ENCODE assay signal across 1 cellular context in the genomic region with DNA sequence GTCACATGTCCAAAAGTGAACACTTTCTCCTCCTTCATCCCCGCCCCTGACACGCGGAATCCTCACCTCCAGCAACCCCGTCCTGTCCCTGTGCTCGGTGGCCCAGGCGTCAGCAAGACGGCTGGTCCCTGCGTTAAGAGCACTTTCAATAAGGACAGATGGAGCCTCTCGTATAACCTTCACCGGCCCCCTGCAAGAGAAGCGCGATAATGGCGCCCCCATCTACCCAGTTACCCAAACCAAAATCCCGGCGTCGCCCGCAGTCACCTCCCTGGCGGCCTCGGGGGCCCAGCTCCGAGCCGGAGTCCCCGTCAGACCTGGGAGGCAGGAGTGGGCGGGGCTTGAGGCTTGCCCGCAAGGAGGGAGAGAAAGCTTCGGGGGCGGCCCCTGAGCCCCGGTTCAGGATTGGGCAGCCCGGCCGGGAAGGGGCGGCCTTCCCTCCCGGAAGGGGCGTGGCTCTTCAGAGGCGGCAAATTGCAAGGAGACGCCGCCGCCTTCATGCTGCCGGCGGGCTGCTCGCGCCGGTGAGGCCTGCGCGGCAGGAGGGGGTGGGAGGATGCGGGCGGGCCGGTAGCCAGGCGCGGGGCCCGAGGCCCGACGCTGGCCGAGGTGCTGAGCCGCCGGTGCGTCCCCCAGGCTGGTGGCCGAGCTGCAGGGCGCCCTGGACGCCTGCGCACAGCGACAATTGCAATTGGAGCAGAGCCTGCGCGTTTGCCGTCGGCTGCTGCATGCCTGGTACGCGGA.
TF ChIP-seq lines count a peak whose summit lies in the region.

A gene with protein sequence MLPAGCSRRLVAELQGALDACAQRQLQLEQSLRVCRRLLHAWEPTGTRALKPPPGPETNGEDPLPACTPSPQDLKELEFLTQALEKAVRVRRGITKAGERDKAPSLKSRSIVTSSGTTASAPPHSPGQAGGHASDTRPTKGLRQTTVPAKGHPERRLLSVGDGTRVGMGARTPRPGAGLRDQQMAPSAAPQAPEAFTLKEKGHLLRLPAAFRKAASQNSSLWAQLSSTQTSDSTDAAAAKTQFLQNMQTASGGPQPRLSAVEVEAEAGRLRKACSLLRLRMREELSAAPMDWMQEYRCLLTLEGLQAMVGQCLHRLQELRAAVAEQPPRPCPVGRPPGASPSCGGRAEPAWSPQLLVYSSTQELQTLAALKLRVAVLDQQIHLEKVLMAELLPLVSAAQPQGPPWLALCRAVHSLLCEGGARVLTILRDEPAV (plus strand): TSS at position 463 of the 744 bp plus-strand sequence. CDS start 36 bp downstream, at position 499.

TF ChIP-seq in K562, 482 proteins besides CTCF, POLR2A, EP300 and RAD21 (continued from another document and continues in another):
- TF ChIP-seq, protein P1, sequence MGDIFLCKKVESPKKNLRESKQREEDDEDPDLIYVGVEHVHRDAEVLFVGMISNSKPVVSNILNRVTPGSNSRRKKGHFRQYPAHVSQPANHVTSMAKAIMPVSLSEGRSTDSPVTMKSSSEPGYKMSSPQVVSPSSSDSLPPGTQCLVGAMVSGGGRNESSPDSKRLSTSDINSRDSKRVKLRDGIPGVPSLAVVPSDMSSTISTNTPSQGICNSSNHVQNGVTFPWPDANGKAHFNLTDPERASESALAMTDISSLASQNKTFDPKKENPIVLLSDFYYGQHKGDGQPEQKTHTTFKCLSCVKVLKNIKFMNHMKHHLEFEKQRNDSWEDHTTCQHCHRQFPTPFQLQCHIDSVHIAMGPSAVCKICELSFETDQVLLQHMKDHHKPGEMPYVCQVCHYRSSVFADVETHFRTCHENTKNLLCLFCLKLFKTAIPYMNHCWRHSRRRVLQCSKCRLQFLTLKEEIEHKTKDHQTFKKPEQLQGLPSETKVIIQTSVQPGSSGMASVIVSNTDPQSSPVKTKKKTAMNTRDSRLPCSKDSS (IDR thresholded peaks at IDR 0.05; ENCODE audit: low read depth, partially characterized antibody) = no peak
- TF ChIP-seq LCOR (CRISPR knock-in tag; IDR thresholded peaks at IDR 0.05) (peak; percentile 72), ZNF57 (CRISPR knock-in tag; IDR thresholded peaks at IDR 0.05) (no peak), SIRT6 (IDR thresholded peaks at IDR 0.05; ENCODE audit: low read depth, low read length) (no peak), ZNF146 (CRISPR knock-in tag; IDR thresholded peaks at IDR 0.05; ENCODE audit: unreplicated experiment) (no peak), PTTG1 (tag; IDR thresholded peaks at IDR 0.05; ENCODE audit: low read depth) (no peak), ZC3H8 (IDR thresholded peaks at IDR 0.05) (no peak), PURB (CRISPR knock-in tag; IDR thresholded peaks at IDR 0.05; ENCODE audit: low read depth) (no peak), SRSF1 (IDR thresholded peaks at IDR 0.05; ENCODE audit: low read depth, low read length) (no peak), IFI16 (CRISPR knock-in tag; IDR thresholded peaks at IDR 0.05) (no peak), ZNF408 (CRISPR knock-in tag; IDR thresholded peaks at IDR 0.05; ENCODE audit: low read depth) (no peak), FOXA1 (IDR thresholded peaks at IDR 0.05; ENCODE audit: borderline replicate concordance) (no peak), PTRF (tag; IDR thresholded peaks at IDR 0.05) (no peak), TEAD1 (CRISPR knock-in tag; IDR thresholded peaks at IDR 0.05) (peak in 1 of 2 experiments; percentile 50; a peak in 1 of 4 replicates), NRF1 (conservative IDR thresholded peaks at IDR 0.05 in 1 of 2, IDR thresholded peaks at IDR 0.05 in 1 of 2) (peak; percentile 84 to 86), STAT5B (CRISPR knock-in tag; IDR thresholded peaks at IDR 0.05) (no peak), MTF1 (CRISPR knock-in tag; IDR thresholded peaks at IDR 0.05; ENCODE audit: borderline replicate concordance) (no peak), HMG20B (CRISPR knock-in tag; IDR thresholded peaks at IDR 0.05) (no peak), PPARD (CRISPR knock-in tag; IDR thresholded peaks at IDR 0.05) (no peak), RBM25 (IDR thresholded peaks at IDR 0.05; ENCODE audit: low read depth, low read length, severe bottlenecking) (no peak), ZNF41 (CRISPR knock-in tag; conservative IDR thresholded peaks at IDR 0.05) (no peak), HDAC1 (IDR thresholded peaks at IDR 0.05) (peak in 1 of 2 experiments; percentile 63; a peak in 1 of 4 replicates), ZNF696 (CRISPR knock-in tag; conservative IDR thresholded peaks at IDR 0.05) (no peak), FOS (IDR thresholded peaks at IDR 0.05; ENCODE audit: extremely low read depth, insufficient read length) (peak; percentile 16), ZBED1 (IDR thresholded peaks at IDR 0.05) (no peak), ZNF584 (CRISPR knock-in tag; IDR thresholded peaks at IDR 0.05; ENCODE audit: low read depth) (no peak), SMC3 (conservative IDR thresholded peaks at IDR 0.05; ENCODE audit: insufficient read depth, low read depth, low read length) (no peak), ZNF133 (CRISPR knock-in tag; IDR thresholded peaks at IDR 0.05) (no peak), KAT2B (IDR thresholded peaks at IDR 0.05; ENCODE audit: low read depth, low read length) (no peak), GABPB1 (CRISPR knock-in tag; IDR thresholded peaks at IDR 0.05) (no peak; the same call in 1 of the 2 replicates), FOXM1 (IDR thresholded peaks at IDR 0.05; ENCODE audit: low read depth) (no peak), FOXM1 (CRISPR knock-in tag; IDR thresholded peaks at IDR 0.05; ENCODE audit: low read depth) (no peak), ZFP36 (IDR thresholded peaks at IDR 0.05; ENCODE audit: low read depth, low read length, partially characterized antibody) (no peak), MAFK (IDR thresholded peaks at IDR 0.05; ENCODE audit: low read length) (no peak), NFE2 (IDR thresholded peaks at IDR 0.05; ENCODE audit: low read depth) (no peak), TCFL5 (CRISPR knock-in tag; conservative IDR thresholded peaks at IDR 0.05) (no peak), SRSF3 (IDR thresholded peaks at IDR 0.05; ENCODE audit: insufficient read depth, low read length) (no peak), HNRNPK (IDR thresholded peaks at IDR 0.05; ENCODE audit: low read depth, low read length, poor library complexity, severe bottlenecking) (no peak), GATAD2B (IDR thresholded peaks at IDR 0.05; ENCODE audit: borderline replicate concordance) (no peak), ETS2 (tag; IDR thresholded peaks at IDR 0.05; ENCODE audit: borderline replicate concordance, poor library complexity, severe bottlenecking) (no peak), ELF2 (CRISPR knock-in tag; IDR thresholded peaks at IDR 0.05) (no peak), PHF21A (IDR thresholded peaks at IDR 0.05; ENCODE audit: borderline replicate concordance, low read depth) (no peak), MYBL2 (IDR thresholded peaks at IDR 0.05; ENCODE audit: low read depth) (no peak), MYBL2 (CRISPR knock-in tag; IDR thresholded peaks at IDR 0.05; ENCODE audit: borderline replicate concordance) (no peak), RHOXF2B (CRISPR knock-in tag; conservative IDR thresholded peaks at IDR 0.05) (no peak), NBN (IDR thresholded peaks at IDR 0.05; ENCODE audit: low read depth) (no peak), JUND (IDR thresholded peaks at IDR 0.05; ENCODE audit: borderline replicate concordance, low read depth, low read length) (peak; percentile 51; the same call in 1 of the 2 replicates), JUND (tag; IDR thresholded peaks at IDR 0.05; ENCODE audit: borderline replicate concordance, low read depth, low read length) (no peak; the same call in 2 of the 3 replicates), ZNF830 (CRISPR knock-in tag; IDR thresholded peaks at IDR 0.05) (no peak), CHD1 (IDR thresholded peaks at IDR 0.05; ENCODE audit: low read length) (no peak), CREB1 (IDR thresholded peaks at IDR 0.05) (no peak; the same call in 1 of the 2 replicates), CREB1 (CRISPR knock-in tag; IDR thresholded peaks at IDR 0.05) (no peak; the same call in 1 of the 2 replicates), CBFA2T2 (conservative IDR thresholded peaks at IDR 0.05) (no peak), ZNF165 (CRISPR knock-in tag; IDR thresholded peaks at IDR 0.05; ENCODE audit: borderline replicate concordance) (no peak), PML (IDR thresholded peaks at IDR 0.05; ENCODE audit: low read length) (no peak; the same call in 1 of the 2 replicates)
- TF ChIP-seq, protein P2, sequence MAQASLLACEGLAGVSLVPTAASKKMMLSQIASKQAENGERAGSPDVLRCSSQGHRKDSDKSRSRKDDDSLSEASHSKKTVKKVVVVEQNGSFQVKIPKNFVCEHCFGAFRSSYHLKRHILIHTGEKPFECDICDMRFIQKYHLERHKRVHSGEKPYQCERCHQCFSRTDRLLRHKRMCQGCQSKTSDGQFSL (CRISPR knock-in tag; IDR thresholded peaks at IDR 0.05) = no peak
- TF ChIP-seq, protein P2 (tag; IDR thresholded peaks at IDR 0.05) = no peak
- TF ChIP-seq, protein P3, sequence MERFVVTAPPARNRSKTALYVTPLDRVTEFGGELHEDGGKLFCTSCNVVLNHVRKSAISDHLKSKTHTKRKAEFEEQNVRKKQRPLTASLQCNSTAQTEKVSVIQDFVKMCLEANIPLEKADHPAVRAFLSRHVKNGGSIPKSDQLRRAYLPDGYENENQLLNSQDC (CRISPR knock-in tag; IDR thresholded peaks at IDR 0.05) = no peak
- TF ChIP-seq, protein P4, sequence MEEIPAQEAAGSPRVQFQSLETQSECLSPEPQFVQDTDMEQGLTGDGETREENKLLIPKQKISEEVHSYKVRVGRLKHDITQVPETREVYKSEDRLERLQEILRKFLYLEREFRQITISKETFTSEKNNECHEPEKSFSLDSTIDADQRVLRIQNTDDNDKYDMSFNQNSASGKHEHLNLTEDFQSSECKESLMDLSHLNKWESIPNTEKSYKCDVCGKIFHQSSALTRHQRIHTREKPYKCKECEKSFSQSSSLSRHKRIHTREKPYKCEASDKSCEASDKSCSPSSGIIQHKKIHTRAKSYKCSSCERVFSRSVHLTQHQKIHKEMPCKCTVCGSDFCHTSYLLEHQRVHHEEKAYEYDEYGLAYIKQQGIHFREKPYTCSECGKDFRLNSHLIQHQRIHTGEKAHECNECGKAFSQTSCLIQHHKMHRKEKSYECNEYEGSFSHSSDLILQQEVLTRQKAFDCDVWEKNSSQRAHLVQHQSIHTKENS (CRISPR knock-in tag; IDR thresholded peaks at IDR 0.05) = no peak
- TF ChIP-seq, protein P5, sequence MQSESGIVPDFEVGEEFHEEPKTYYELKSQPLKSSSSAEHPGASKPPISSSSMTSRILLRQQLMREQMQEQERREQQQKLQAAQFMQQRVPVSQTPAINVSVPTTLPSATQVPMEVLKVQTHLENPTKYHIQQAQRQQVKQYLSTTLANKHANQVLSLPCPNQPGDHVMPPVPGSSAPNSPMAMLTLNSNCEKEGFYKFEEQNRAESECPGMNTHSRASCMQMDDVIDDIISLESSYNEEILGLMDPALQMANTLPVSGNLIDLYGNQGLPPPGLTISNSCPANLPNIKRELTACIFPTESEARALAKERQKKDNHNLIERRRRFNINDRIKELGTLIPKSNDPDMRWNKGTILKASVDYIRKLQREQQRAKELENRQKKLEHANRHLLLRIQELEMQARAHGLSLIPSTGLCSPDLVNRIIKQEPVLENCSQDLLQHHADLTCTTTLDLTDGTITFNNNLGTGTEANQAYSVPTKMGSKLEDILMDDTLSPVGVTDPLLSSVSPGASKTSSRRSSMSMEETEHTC (IDR thresholded peaks at IDR 0.05) = 0 out of 2 replicates have a peak, but pooled peaks have one; percentile 3
- TF ChIP-seq, protein P6, sequence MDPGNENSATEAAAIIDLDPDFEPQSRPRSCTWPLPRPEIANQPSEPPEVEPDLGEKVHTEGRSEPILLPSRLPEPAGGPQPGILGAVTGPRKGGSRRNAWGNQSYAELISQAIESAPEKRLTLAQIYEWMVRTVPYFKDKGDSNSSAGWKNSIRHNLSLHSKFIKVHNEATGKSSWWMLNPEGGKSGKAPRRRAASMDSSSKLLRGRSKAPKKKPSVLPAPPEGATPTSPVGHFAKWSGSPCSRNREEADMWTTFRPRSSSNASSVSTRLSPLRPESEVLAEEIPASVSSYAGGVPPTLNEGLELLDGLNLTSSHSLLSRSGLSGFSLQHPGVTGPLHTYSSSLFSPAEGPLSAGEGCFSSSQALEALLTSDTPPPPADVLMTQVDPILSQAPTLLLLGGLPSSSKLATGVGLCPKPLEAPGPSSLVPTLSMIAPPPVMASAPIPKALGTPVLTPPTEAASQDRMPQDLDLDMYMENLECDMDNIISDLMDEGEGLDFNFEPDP (CRISPR knock-in tag; IDR thresholded peaks at IDR 0.05) = no peak
- TF ChIP-seq, protein P7, sequence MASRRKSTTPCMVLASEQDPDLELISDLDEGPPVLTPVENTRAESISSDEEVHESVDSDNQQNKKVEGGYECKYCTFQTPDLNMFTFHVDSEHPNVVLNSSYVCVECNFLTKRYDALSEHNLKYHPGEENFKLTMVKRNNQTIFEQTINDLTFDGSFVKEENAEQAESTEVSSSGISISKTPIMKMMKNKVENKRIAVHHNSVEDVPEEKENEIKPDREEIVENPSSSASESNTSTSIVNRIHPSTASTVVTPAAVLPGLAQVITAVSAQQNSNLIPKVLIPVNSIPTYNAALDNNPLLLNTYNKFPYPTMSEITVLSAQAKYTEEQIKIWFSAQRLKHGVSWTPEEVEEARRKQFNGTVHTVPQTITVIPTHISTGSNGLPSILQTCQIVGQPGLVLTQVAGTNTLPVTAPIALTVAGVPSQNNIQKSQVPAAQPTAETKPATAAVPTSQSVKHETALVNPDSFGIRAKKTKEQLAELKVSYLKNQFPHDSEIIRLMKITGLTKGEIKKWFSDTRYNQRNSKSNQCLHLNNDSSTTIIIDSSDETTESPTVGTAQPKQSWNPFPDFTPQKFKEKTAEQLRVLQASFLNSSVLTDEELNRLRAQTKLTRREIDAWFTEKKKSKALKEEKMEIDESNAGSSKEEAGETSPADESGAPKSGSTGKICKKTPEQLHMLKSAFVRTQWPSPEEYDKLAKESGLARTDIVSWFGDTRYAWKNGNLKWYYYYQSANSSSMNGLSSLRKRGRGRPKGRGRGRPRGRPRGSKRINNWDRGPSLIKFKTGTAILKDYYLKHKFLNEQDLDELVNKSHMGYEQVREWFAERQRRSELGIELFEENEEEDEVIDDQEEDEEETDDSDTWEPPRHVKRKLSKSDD (conservative IDR thresholded peaks at IDR 0.05; ENCODE audit: low read length) = no peak
- TF ChIP-seq, protein P8, sequence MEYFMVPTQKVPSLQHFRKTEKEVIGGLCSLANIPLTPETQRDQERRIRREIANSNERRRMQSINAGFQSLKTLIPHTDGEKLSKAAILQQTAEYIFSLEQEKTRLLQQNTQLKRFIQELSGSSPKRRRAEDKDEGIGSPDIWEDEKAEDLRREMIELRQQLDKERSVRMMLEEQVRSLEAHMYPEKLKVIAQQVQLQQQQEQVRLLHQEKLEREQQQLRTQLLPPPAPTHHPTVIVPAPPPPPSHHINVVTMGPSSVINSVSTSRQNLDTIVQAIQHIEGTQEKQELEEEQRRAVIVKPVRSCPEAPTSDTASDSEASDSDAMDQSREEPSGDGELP (CRISPR knock-in tag; IDR thresholded peaks at IDR 0.05; ENCODE audit: borderline replicate concordance) = peak; percentile 63
- TF ChIP-seq, protein P9, sequence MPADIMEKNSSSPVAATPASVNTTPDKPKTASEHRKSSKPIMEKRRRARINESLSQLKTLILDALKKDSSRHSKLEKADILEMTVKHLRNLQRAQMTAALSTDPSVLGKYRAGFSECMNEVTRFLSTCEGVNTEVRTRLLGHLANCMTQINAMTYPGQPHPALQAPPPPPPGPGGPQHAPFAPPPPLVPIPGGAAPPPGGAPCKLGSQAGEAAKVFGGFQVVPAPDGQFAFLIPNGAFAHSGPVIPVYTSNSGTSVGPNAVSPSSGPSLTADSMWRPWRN (IDR thresholded peaks at IDR 0.05; ENCODE audit: low read depth) = no peak
